Comparison of ENCODE assay signal across 15 cellular contexts in genomic region chr3:30124435-30125390, GRCh38.
A peak's percentile ranks its signal among the peaks of the same experiment; 100 is the strongest.
DNase-seq lines count a peak whose midpoint lies in the region; FAIRE-seq and TF ChIP-seq lines count a peak whose summit lies in the region.
"Had no signal": no experiment of that assay in that cellular context is flagged by ENCODE, and none has a peak within 500 bp of the region (broad histone marks: within the 10 kb centered on the region; RNA-seq: fewer than 3 reads in every experiment).

No MANE protein-coding gene starts in this region.

- H3K14ac ChIP-seq in H1 (ENCODE audit: insufficient read length), result no peak overlapping the region

- WGBS in H1 (ENCODE audit: extremely low coverage in 1 of 2, insufficient coverage in 1 of 2, insufficient read length in 1 of 2, insufficient replicate concordance in 2 of 2, low coverage in 1 of 2, low lambda C conversion rate in 2 of 2, missing lambda C conversion rate in 1 of 2), 2 experiments, result 88% methylated on average over 2 of the region's 2 CpGs; no CpG with 5 or more reads in 1 of the 2 experiments
- WGBS in tibial nerve, 2 donors, result 67 to 76% methylated on average over 2 of the region's 2 CpGs

- CTCF ChIA-PET in H1 (lab: Charles Lee; ENCODE audit: partially characterized antibody), result interaction anchor here (1.1 to 1.7 kb wide), 2 partner anchors 10 to 11 kb away, joined by 3 to 6 read pairs; no protein-coding TSS in a partner anchor

- H3K36me3 ChIP-seq in H1 (ENCODE audit: control insufficient read depth in 2 of 4, insufficient read depth in 4 of 4, low read length in 3 of 4) (no peaks in the 10 kb centered on the region), tibial nerve (no peaks in the 10 kb centered on the region)

- H2BK20ac ChIP-seq in H1 (ENCODE audit: low read length), result no peak overlapping the region

- peak overlapping the region; percentile 92; the same call in 1 of the 2 replicates for H2AK5ac ChIP-seq in H1 (ENCODE audit: low read depth, low read length)

- H4K8ac ChIP-seq in H1 (ENCODE audit: extremely low read depth, insufficient read depth, low read length), result no peak overlapping the region

- H3K79me1 ChIP-seq in H1 (ENCODE audit: low read depth, low read length), result no peaks in the 10 kb centered on the region

- H2BK15ac ChIP-seq in H1 (ENCODE audit: low read length), result no peak overlapping the region

- no peaks in the 10 kb centered on the region for H3K79me2 ChIP-seq in H1 (ENCODE audit: control insufficient read depth in 1 of 2, insufficient read depth in 2 of 2, low read length in 2 of 2)

- no peak overlapping the region for H2BK12ac ChIP-seq in H1 (ENCODE audit: low read depth, low read length)

- TF ChIP-seq POLR2A in H1 (IDR thresholded peaks at IDR 0.05; ENCODE audit: control extremely low read depth in 1 of 2, low read depth in 2 of 2, low read length in 2 of 2) (no peak), tibial nerve (IDR thresholded peaks at IDR 0.05) (no peak)

- H3K4me3 ChIP-seq in H1 (ENCODE audit: extremely low read depth in 1 of 4, insufficient read depth in 2 of 4, low read depth in 3 of 4, low read length in 4 of 4) (no peak overlapping the region), tibial nerve (no peak overlapping the region)
- H3K4me3 ChIP-seq: A549 had no signal

- no peak overlapping the region for H3K18ac ChIP-seq in H1 (ENCODE audit: extremely low read depth, low read length)

- POLR2A ChIA-PET in H1 (lab: Charles Lee; ENCODE audit: partially characterized antibody), result no interaction called here

- TF ChIP-seq RAD21 in H1 (IDR thresholded peaks at IDR 0.05 in 1 of 2, conservative IDR thresholded peaks at IDR 0.05 in 1 of 2; ENCODE audit: low read depth in 2 of 2, low read length in 2 of 2), result no peak

- H2AFZ ChIP-seq in H1 (ENCODE audit: low read length), result no peak overlapping the region

- peaks cover 1% of the 10 kb centered on the region; the same call in 1 of the 2 replicates for H3K23me2 ChIP-seq in H1 (ENCODE audit: low read depth, low read length)

- H3K9ac ChIP-seq in H1 (replicated peaks in 1 of 4; ENCODE audit: extremely low read depth in 1 of 4, low read depth in 3 of 4, low read length in 3 of 4), result no peak overlapping the region

- H3K56ac ChIP-seq in H1 (replicated peaks; ENCODE audit: insufficient read length, low read depth, low read length), result no peak overlapping the region

- no peak for FAIRE-seq in H1 (lab: Jason Lieb, UNC)
- FAIRE-seq: A549, frontal cortex, HTR-8/SVneo had no signal

- H4K5ac ChIP-seq in H1 (ENCODE audit: insufficient read length, low read depth, low read length), result no peak overlapping the region

- H2BK120ac ChIP-seq in H1 (replicated peaks; ENCODE audit: low read depth, low read length), result no peak overlapping the region

- no peak overlapping the region for H4K91ac ChIP-seq in H1 (replicated peaks; ENCODE audit: insufficient read length, low read length)

- no peak for TF ChIP-seq EP300 in H1 (IDR thresholded peaks at IDR 0.05; ENCODE audit: borderline replicate concordance in 1 of 2, low read depth in 2 of 2, low read length in 2 of 2)
- no peak for TF ChIP-seq EP300 in tibial nerve (IDR thresholded peaks at IDR 0.05)

- no peak overlapping the region for H3K4ac ChIP-seq in H1 (replicated peaks; ENCODE audit: insufficient read length, low read depth, low read length)

- peak; percentile 25 to 54 for DNase-seq in NCI-H2081 (lab: John Stamatoyannopoulos, UW)
- DNase-seq in NCI-H2081 treated with DMSO at 0.1 percent for 48 hours (lab: John Stamatoyannopoulos, UW), result no peak
- peak; percentile 64 for DNase-seq in NCI-H2029 treated with DMSO at 0.1 percent for 48 hours (lab: John Stamatoyannopoulos, UW)
- no peak for DNase-seq in H1 (ENCODE audit: low read depth in 1 of 2, low spot score in 2 of 2)
- peak; percentile 50 for DNase-seq in non-pigmented ciliary epithelial cell (ENCODE audit: low read depth)
- DNase-seq in tibial nerve (ENCODE audit: low spot score in 2 of 2), result no peak
- DNase-seq in activated CD4-positive, alpha-beta T cell treated with anti-CD3 and anti-CD28 coated beads for 48 hours, result no peak
- no peak for DNase-seq in NOMO-1 treated with DMSO at 0.1 percent for 48 hours (lab: John Stamatoyannopoulos, UW; ENCODE audit: unreplicated experiment)
- DNase-seq: activated CD4-positive, alpha-beta T cell treated with anti-CD3 and anti-CD28 coated beads for 1 hour; GF-D8; mesenchymal stem cell; NCI-H1930 had no signal

- H3K27ac ChIP-seq in H1 (ENCODE audit: low read depth, low read length) (no peak overlapping the region), tibial nerve (no peak overlapping the region)
- H3K27ac ChIP-seq: A549 had no signal

- H4K20me1 ChIP-seq in H1 (replicated peaks in 1 of 2; ENCODE audit: control insufficient read depth in 1 of 2, insufficient read depth in 2 of 2, low read length in 2 of 2), result no peaks in the 10 kb centered on the region

- H2BK5ac ChIP-seq in H1 (ENCODE audit: low read depth, low read length), result no peak overlapping the region

- H3K4me1 ChIP-seq in H1 (replicated peaks in 1 of 4; ENCODE audit: control insufficient read depth in 3 of 4, insufficient read depth in 4 of 4, low read length in 3 of 4) (no peaks in the 10 kb centered on the region; a peak in 2 of 7 replicates), tibial nerve (no peaks in the 10 kb centered on the region)
- H3K4me1 ChIP-seq: A549 had no signal

- no peak overlapping the region for H3K4me2 ChIP-seq in H1 (ENCODE audit: insufficient read depth in 1 of 2, low read depth in 2 of 2, low read length in 2 of 2)
- H3K4me2 ChIP-seq: A549 had no signal

- H3K27me3 ChIP-seq in H1 (replicated peaks in 1 of 4; ENCODE audit: control insufficient read depth in 3 of 4, extremely low read depth in 1 of 4, insufficient read depth in 3 of 4, low read length in 3 of 4) (no peaks in the 10 kb centered on the region), tibial nerve (no peaks in the 10 kb centered on the region)

- TF ChIP-seq CTCF in H1 (IDR thresholded peaks at IDR 0.05; ENCODE audit: control extremely low read depth in 1 of 3, insufficient read depth in 1 of 3, low read depth in 1 of 3, low read length in 3 of 3), result no peak
- TF ChIP-seq CTCF in tibial nerve (IDR thresholded peaks at IDR 0.05), result no peak

- no peak overlapping the region for H3K23ac ChIP-seq in H1 (ENCODE audit: insufficient read length)

- H3K9me3 ChIP-seq in H1 (ENCODE audit: insufficient read depth in 2 of 2, low read depth in 1 of 2, low read length in 1 of 2) (peaks cover 0 to 5% of the 10 kb centered on the region in 2 experiments; a peak in 1 of 4 replicates), tibial nerve (peaks cover 0 to 4% (median 0%) of the 10 kb centered on the region in 4 donors)

TF ChIP-seq in H1, 55 proteins besides CTCF, POLR2A, EP300 and RAD21:
- TF ChIP-seq CHD2 (IDR thresholded peaks at IDR 0.05; ENCODE audit: low read length) (no peak), SIRT6 (IDR thresholded peaks at IDR 0.05; ENCODE audit: low read length) (no peak), ZNF274 (IDR thresholded peaks at IDR 0.05; ENCODE audit: borderline replicate concordance, extremely low read depth, low read length) (no peak), FOSL1 (IDR thresholded peaks at IDR 0.05; ENCODE audit: insufficient read depth, low read depth, low read length) (no peak), YY1 (IDR thresholded peaks at IDR 0.05; ENCODE audit: low read depth, low read length) (no peak), CREB1 (IDR thresholded peaks at IDR 0.05) (no peak), USF2 (IDR thresholded peaks at IDR 0.05; ENCODE audit: low read length) (no peak)
- TF ChIP-seq, protein P1, sequence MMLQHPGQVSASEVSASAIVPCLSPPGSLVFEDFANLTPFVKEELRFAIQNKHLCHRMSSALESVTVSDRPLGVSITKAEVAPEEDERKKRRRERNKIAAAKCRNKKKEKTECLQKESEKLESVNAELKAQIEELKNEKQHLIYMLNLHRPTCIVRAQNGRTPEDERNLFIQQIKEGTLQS (IDR thresholded peaks at IDR 0.05; ENCODE audit: insufficient read depth, low read depth, low read length), result no peak
TF ChIP-seq in H1: peak in this region for 0.

Comparison
In these comparisons a context has a peak if more than half of its experiments do, and no peak if none do; other contexts are left out.
1. DNase-seq: peak in NCI-H2081 (2 of 2), NCI-H2029 treated with DMSO at 0.1 percent for 48 hours (single experiment) and non-pigmented ciliary epithelial cell (single experiment); none in NCI-H2081 treated with DMSO at 0.1 percent for 48 hours (single experiment), H1 (0 of 2), tibial nerve (0 of 2), activated CD4-positive, alpha-beta T cell treated with anti-CD3 and anti-CD28 coated beads for 48 hours (single experiment) and NOMO-1 treated with DMSO at 0.1 percent for 48 hours (single experiment).